Comparison of ENCODE assay signal across 11 cellular contexts in genomic region chr11:99464985-99465384, GRCh38.
"Had no signal": no experiment of that assay in that cellular context is flagged by ENCODE, and none has a peak within 500 bp of the region (broad histone marks: within the 10 kb centered on the region; RNA-seq: fewer than 3 reads in every experiment).

No MANE protein-coding gene starts in this region.

- ATAC-seq: HCT116 had no signal

- H3K9ac ChIP-seq: GM23248, KMS-11 had no signal

- H3K4me3 ChIP-seq: GM23248, HAP-1 had no signal

- FAIRE-seq: HTR-8/SVneo had no signal

- H2AFZ ChIP-seq: GM23248 had no signal

- DNase-seq: GM23248, GOT3, H7, HFFc6, Karpas-422, KBM-7 had no signal

- H3K4me1 ChIP-seq: HAP-1 had no signal

- H3K27ac ChIP-seq: GM23248, HL-60, KMS-11 had no signal

- H3K36me3 ChIP-seq: HAP-1 had no signal

- H3K4me2 ChIP-seq: KMS-11 had no signal

- H3K9me3 ChIP-seq: HAP-1 had no signal
